1 cellular context compared by ENCODE assay signal in the genomic region with DNA sequence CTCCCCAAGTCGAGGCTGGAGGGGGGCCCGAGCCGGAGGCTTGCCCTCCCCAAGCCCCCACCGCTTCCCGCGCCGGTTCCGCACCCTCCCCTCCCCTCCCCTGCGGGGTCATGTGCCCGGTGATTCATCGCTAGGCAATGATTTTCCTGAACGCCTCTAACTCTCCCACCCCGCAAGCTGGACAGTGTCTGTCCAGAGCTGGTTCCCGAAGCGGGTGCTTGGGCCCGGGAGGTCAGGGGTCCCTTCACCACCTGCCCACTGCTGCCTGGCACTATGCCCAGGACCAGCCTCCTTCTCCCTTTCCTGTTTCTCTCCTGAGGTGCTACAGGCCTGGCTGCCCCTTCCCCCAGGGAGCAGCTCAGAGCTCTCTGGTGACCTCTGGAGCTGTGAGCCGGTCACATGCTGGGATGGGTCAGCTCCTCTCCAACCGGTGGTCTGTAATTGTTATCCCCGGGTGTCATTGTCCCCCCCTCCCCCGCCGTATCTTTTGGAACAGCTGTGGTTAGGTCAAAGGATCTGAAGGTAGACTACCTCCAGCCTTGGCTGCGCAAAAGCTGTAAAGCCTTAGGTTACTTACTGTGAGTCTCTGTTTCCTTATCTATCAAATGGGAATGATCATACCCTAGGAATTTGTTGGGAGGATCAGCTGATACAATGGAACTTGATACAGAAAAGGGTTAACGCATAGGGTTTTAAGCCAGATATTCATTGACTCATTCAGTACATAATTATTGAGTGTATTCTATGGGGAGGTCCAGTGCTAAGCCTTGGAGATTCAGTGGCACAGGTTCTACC.
TF ChIP-seq lines count a peak whose summit lies in the region.

No MANE protein-coding gene starts in this region.

TF ChIP-seq in HEK293, 187 proteins besides CTCF, POLR2A, EP300 and RAD21 (continued from another document):
- TF ChIP-seq ZNF398 (tag by site-specific recombination; IDR thresholded peaks at IDR 0.05) (peak; percentile 98), HOXA7 (CRISPR knock-in tag; IDR thresholded peaks at IDR 0.05; ENCODE audit: borderline replicate concordance) (no peak), ZNF37A (tag by site-specific recombination; IDR thresholded peaks at IDR 0.05) (no peak), ZNF302 (tag by site-specific recombination; IDR thresholded peaks at IDR 0.05; ENCODE audit: low read depth) (no peak), ZNF449 (tag by site-specific recombination; IDR thresholded peaks at IDR 0.05) (no peak), ZNF354C (tag by site-specific recombination; IDR thresholded peaks at IDR 0.05; ENCODE audit: borderline replicate concordance, low read depth) (no peak), PRDM6 (tag by site-specific recombination; IDR thresholded peaks at IDR 0.05) (no peak), ZNF596 (tag by site-specific recombination; IDR thresholded peaks at IDR 0.05) (no peak), ZNF747 (tag by site-specific recombination; IDR thresholded peaks at IDR 0.05) (no peak), GLIS2 (tag by site-specific recombination; IDR thresholded peaks at IDR 0.05) (peak; percentile 90), ZNF585B (tag by site-specific recombination; IDR thresholded peaks at IDR 0.05) (no peak), ZNF391 (tag by site-specific recombination; IDR thresholded peaks at IDR 0.05; ENCODE audit: borderline replicate concordance, low read depth) (no peak), FEZF1 (tag by site-specific recombination; IDR thresholded peaks at IDR 0.05) (no peak), ZNF514 (tag by site-specific recombination; IDR thresholded peaks at IDR 0.05) (no peak), ZNF366 (tag by site-specific recombination; conservative IDR thresholded peaks at IDR 0.05) (0 out of 2 replicates have a peak, but pooled peaks have one; percentile 12), ZNF610 (tag by site-specific recombination; IDR thresholded peaks at IDR 0.05; ENCODE audit: borderline replicate concordance) (no peak), ZNF792 (tag by site-specific recombination; IDR thresholded peaks at IDR 0.05) (no peak), WT1 (tag by site-specific recombination; IDR thresholded peaks at IDR 0.05) (peak; percentile 59), YY1 (tag by site-specific recombination; IDR thresholded peaks at IDR 0.05) (no peak), ZNF16 (tag by site-specific recombination; IDR thresholded peaks at IDR 0.05; ENCODE audit: low read depth) (no peak), ZNF629 (tag by site-specific recombination; IDR thresholded peaks at IDR 0.05) (peak; percentile 34; the same call in 1 of the 2 replicates), ZNF544 (tag by site-specific recombination; IDR thresholded peaks at IDR 0.05) (no peak), ZNF654 (tag by site-specific recombination; IDR thresholded peaks at IDR 0.05; ENCODE audit: low read depth) (no peak), SP7 (tag by site-specific recombination; IDR thresholded peaks at IDR 0.05) (peak; percentile 10; the same call in 1 of the 2 replicates), ZNF155 (tag by site-specific recombination; IDR thresholded peaks at IDR 0.05) (no peak), ZNF768 (tag by site-specific recombination; IDR thresholded peaks at IDR 0.05) (0 out of 2 replicates have a peak, but pooled peaks have one; percentile 23), ZBTB20 (tag by site-specific recombination; IDR thresholded peaks at IDR 0.05) (peak; percentile 85), ZNF202 (tag by site-specific recombination; IDR thresholded peaks at IDR 0.05; ENCODE audit: borderline replicate concordance) (no peak), KLF16 (tag by site-specific recombination; IDR thresholded peaks at IDR 0.05) (no peak), ZNF214 (tag by site-specific recombination; IDR thresholded peaks at IDR 0.05; ENCODE audit: borderline replicate concordance) (no peak), ZBTB10 (tag by site-specific recombination; IDR thresholded peaks at IDR 0.05) (0 out of 2 replicates have a peak, but pooled peaks have one; percentile 48), ZNF510 (tag by site-specific recombination; IDR thresholded peaks at IDR 0.05; ENCODE audit: insufficient replicate concordance) (no peak)
- TF ChIP-seq, protein P1, sequence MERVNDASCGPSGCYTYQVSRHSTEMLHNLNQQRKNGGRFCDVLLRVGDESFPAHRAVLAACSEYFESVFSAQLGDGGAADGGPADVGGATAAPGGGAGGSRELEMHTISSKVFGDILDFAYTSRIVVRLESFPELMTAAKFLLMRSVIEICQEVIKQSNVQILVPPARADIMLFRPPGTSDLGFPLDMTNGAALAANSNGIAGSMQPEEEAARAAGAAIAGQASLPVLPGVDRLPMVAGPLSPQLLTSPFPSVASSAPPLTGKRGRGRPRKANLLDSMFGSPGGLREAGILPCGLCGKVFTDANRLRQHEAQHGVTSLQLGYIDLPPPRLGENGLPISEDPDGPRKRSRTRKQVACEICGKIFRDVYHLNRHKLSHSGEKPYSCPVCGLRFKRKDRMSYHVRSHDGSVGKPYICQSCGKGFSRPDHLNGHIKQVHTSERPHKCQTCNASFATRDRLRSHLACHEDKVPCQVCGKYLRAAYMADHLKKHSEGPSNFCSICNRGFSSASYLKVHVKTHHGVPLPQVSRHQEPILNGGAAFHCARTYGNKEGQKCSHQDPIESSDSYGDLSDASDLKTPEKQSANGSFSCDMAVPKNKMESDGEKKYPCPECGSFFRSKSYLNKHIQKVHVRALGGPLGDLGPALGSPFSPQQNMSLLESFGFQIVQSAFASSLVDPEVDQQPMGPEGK (tag by site-specific recombination; IDR thresholded peaks at IDR 0.05): peak; percentile 78
- TF ChIP-seq, protein P2, sequence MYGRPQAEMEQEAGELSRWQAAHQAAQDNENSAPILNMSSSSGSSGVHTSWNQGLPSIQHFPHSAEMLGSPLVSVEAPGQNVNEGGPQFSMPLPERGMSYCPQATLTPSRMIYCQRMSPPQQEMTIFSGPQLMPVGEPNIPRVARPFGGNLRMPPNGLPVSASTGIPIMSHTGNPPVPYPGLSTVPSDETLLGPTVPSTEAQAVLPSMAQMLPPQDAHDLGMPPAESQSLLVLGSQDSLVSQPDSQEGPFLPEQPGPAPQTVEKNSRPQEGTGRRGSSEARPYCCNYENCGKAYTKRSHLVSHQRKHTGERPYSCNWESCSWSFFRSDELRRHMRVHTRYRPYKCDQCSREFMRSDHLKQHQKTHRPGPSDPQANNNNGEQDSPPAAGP (tag by site-specific recombination; IDR thresholded peaks at IDR 0.05): 0 out of 2 replicates have a peak, but pooled peaks have one; percentile 40
- TF ChIP-seq, protein P3, sequence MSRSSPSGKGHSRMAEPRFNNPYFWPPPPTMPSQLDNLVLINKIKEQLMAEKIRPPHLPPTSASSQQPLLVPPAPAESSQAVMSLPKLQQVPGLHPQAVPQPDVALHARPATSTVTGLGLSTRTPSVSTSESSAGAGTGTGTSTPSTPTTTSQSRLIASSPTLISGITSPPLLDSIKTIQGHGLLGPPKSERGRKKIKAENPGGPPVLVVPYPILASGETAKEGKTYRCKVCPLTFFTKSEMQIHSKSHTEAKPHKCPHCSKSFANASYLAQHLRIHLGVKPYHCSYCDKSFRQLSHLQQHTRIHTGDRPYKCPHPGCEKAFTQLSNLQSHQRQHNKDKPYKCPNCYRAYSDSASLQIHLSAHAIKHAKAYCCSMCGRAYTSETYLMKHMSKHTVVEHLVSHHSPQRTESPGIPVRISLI (tag by site-specific recombination; IDR thresholded peaks at IDR 0.05): no peak
